Comparison of ENCODE assay signal across 11 cellular contexts in the genomic region with DNA sequence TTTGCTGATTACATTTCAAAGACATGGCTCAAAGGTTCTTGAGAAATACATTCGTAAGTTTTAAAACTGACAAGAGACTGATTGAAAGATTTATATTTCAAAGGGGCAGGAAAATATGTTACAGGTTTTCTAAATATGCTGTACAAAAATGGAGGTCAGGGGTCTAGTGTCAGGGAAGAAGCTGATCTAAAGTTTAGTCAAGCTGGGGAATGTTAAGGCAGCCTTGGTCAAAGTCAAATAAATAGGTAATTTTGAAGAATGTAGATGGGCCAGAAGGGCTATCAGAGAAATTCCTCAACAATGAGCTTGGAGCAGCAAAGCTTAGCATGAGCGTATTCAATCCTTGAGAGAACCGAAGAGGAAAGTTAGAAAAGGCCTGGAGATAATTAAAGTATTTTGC.
"Had no signal": no experiment of that assay in that cellular context is flagged by ENCODE, and none has a peak within 500 bp of the region (broad histone marks: within the 10 kb centered on the region; RNA-seq: fewer than 3 reads in every experiment).

No MANE protein-coding gene starts in this region.

- H3K9ac ChIP-seq: GM23248, KMS-11 had no signal

- ATAC-seq: HCT116, HepG2 had no signal

- H3K9me3 Mint-ChIP-seq: HFFc6, IgD-negative memory B cell had no signal

- H3K36me3 ChIP-seq: HAP-1 had no signal

- H3K9me3 ChIP-seq: HAP-1 had no signal

- DNase-seq: GM23248, GOT3, H7, HFFc6, KBM-7 had no signal

- H3K4me3 ChIP-seq: GM23248, HAP-1 had no signal

- H3K4me1 Mint-ChIP-seq: IgD-negative memory B cell had no signal

- H3K27ac ChIP-seq: GM23248, HL-60, KMS-11 had no signal

- H3K27me3 Mint-ChIP-seq: IgD-negative memory B cell had no signal

- H3K27ac Mint-ChIP-seq: HFFc6, IgD-negative memory B cell had no signal

- H2AFZ ChIP-seq: GM23248 had no signal

- H3K4me3 Mint-ChIP-seq: HFFc6, IgD-negative memory B cell had no signal

- H3K4me2 ChIP-seq: KMS-11 had no signal

- H3K36me3 Mint-ChIP-seq: IgD-negative memory B cell had no signal
